In genomic region chr11:2132874-2133480, GRCh38 we compare ENCODE assay signal across 23 cellular contexts. TPM values are rescaled to one million over a fixed set of nuclear protein-coding genes. Genes with fewer than 3 reads are reported as not detected.
DNase-seq lines count a peak whose midpoint lies in the region; ATAC-seq, FAIRE-seq and TF ChIP-seq lines count a peak whose summit lies in the region.
"Had no signal": no experiment of that assay in that cellular context is flagged by ENCODE, and none has a peak within 500 bp of the region (broad histone marks: within the 10 kb centered on the region; RNA-seq: fewer than 3 reads in every experiment).

No MANE protein-coding gene starts in this region.

- no peaks in the 10 kb centered on the region for H3K9me2 ChIP-seq in SK-N-SH

- H3K4me1 ChIP-seq in SK-N-SH (ENCODE audit: control insufficient read depth in 1 of 2, insufficient read depth in 2 of 2, low read depth in 1 of 2, low read length in 1 of 2) (peaks cover 0 to 19% of the 10 kb centered on the region in 2 experiments; a peak in 1 of 4 replicates), right lobe of liver (peaks cover 0 to 29% (median 5%) of the 10 kb centered on the region in 4 donors)

- no peak overlapping the region for H3K4me2 ChIP-seq in SK-N-SH
- H3K4me2 ChIP-seq: PC-9 had no signal

- H3K4me1 Mint-ChIP-seq in WTC11, result peaks cover 7% of the 10 kb centered on the region

- CTCF ChIA-PET in SK-N-SH (lab: Yijun Ruan, JAX), result interaction anchor here (0.9 to 5.4 kb wide), 9 partner anchors 8 to 439 kb away, joined by 3 to 68 read pairs (median 4); no protein-coding TSS in a partner anchor
- CTCF ChIA-PET in WTC11 (lab: Charles Lee), result interaction anchor here (0.5 to 2.5 kb wide), 7 partner anchors 11 to 1902 kb away, joined by 3 to 15 read pairs (median 4); no protein-coding TSS in a partner anchor

- TF ChIP-seq POLR2A in right lobe of liver (IDR thresholded peaks at IDR 0.05) (no peak), H54 (IDR thresholded peaks at IDR 0.05; ENCODE audit: low read depth, low read length) (no peak)

- H3K79me2 ChIP-seq in SK-N-SH (ENCODE audit: insufficient read depth), result no peaks in the 10 kb centered on the region

- no peak overlapping the region for H3K27ac Mint-ChIP-seq in WTC11
- H3K27ac Mint-ChIP-seq: CD4-positive, CD25-positive, alpha-beta regulatory T cell had no signal

- H3F3A ChIP-seq in SK-N-SH (replicated peaks; ENCODE audit: insufficient read depth), result no peaks in the 10 kb centered on the region

- no peaks in the 10 kb centered on the region for H4K20me1 ChIP-seq in SK-N-SH (ENCODE audit: insufficient read depth)

- TF ChIP-seq CTCF in SK-N-SH (IDR thresholded peaks at IDR 0.05), result no peak
- TF ChIP-seq CTCF in WTC11 (IDR thresholded peaks at IDR 0.05), result no peak
- TF ChIP-seq CTCF in right lobe of liver (IDR thresholded peaks at IDR 0.05), result no peak

- H3K4me3 Mint-ChIP-seq in WTC11, result no peak overlapping the region
- H3K4me3 Mint-ChIP-seq: CD4-positive, CD25-positive, alpha-beta regulatory T cell had no signal

- H3K36me3 ChIP-seq in SK-N-SH (replicated peaks in 1 of 2; ENCODE audit: control insufficient read depth in 1 of 2, insufficient read depth in 2 of 2, low read length in 1 of 2), result no peaks in the 10 kb centered on the region
- H3K36me3 ChIP-seq in right lobe of liver, result peaks cover 0 to 31% (median 14%) of the 10 kb centered on the region in 4 donors
- no peaks in the 10 kb centered on the region for H3K36me3 ChIP-seq in MG63

- TF ChIP-seq EP300 in SK-N-SH (IDR thresholded peaks at IDR 0.05; ENCODE audit: borderline replicate concordance in 1 of 2, low read depth in 1 of 2, low read length in 1 of 2), result no peak

- H3K27ac ChIP-seq in SK-N-SH (ENCODE audit: low read depth in 2 of 2, low read length in 1 of 2) (no peak overlapping the region), right lobe of liver (no peak overlapping the region)
- H3K27ac ChIP-seq: GM23248, PC-9, RWPE1 had no signal

- H2AFZ ChIP-seq in SK-N-SH (ENCODE audit: low read depth), result no peak overlapping the region
- H2AFZ ChIP-seq: GM23248, PC-9 had no signal

- peaks cover 5% of the 10 kb centered on the region; the same call in 1 of the 2 replicates for H3K9me3 Mint-ChIP-seq in WTC11

- peaks cover 9% of the 10 kb centered on the region for H3K27me3 ChIP-seq in SK-N-SH (ENCODE audit: insufficient read depth)
- no peaks in the 10 kb centered on the region for H3K27me3 ChIP-seq in right lobe of liver
- H3K27me3 ChIP-seq in MG63, result peaks cover 7% of the 10 kb centered on the region

- intact Hi-C loops in right lobe of liver (cut with DNase I), result no loop called here

- WGBS in SK-N-SH (ENCODE audit: low lambda C conversion rate), result 26% methylated on average over 11 of the region's 35 CpGs
- WGBS in right lobe of liver (ENCODE audit: insufficient coverage, low coverage, low lambda C conversion rate, missing lambda C conversion rate), result 45% methylated on average over 6 of the region's 35 CpGs

- POLR2A ChIA-PET in SK-N-SH (lab: Yijun Ruan, JAX), result interaction anchor here (0.6 to 1.3 kb wide), 2 partner anchors 177 to 1590 kb away, joined by 4 to 5 read pairs; no protein-coding TSS in a partner anchor
- POLR2A ChIA-PET in WTC11 (lab: Charles Lee), result no interaction called here

- peaks cover 62% of the 10 kb centered on the region for H3K27me3 Mint-ChIP-seq in WTC11 (ENCODE audit: low read depth)

- H3K4me3 ChIP-seq in SK-N-SH (ENCODE audit: low read depth in 2 of 2, low read length in 1 of 2), result no peak overlapping the region
- H3K4me3 ChIP-seq in right lobe of liver, result no peak overlapping the region
- no peak overlapping the region for H3K4me3 ChIP-seq in MG63
- H3K4me3 ChIP-seq: GM23248, PC-9 had no signal

- H3K9me3 ChIP-seq in SK-N-SH (no peaks in the 10 kb centered on the region), right lobe of liver (no peaks in the 10 kb centered on the region), MG63 (no peaks in the 10 kb centered on the region)

- ATAC-seq in SK-N-SH treated with all-trans-retinoic acid at 6 μM for 48 hours (no peak), WTC11 (no peak), right lobe of liver (peak in 3 of 4 donors; percentile 3 to 12 (median 10)), HG03159 (IDR thresholded peaks at IDR 0.05; ENCODE audit: unreplicated experiment) (no peak)

- DNase-seq in SK-N-SH, result no peak
- DNase-seq in WTC11 (ENCODE audit: low spot score), result no peak
- DNase-seq in right lobe of liver, result peak; percentile 19 to 59 (median 50)
- peak; percentile 59 for DNase-seq in retina
- no peak for DNase-seq in H54 (ENCODE audit: insufficient read length, low spot score)
- no peak for DNase-seq in MG63
- DNase-seq: 8988T; CD4-positive, CD25-positive, alpha-beta regulatory T cell; DMS153; GDM1; GM23248; HCEC 1CT; MV-4-11; NCI-H1417; NCI-H1930; NCI-H226; PC-9 had no signal

- H3K36me3 Mint-ChIP-seq in WTC11, result no peaks in the 10 kb centered on the region
- H3K36me3 Mint-ChIP-seq: CD4-positive, CD25-positive, alpha-beta regulatory T cell had no signal

- TF ChIP-seq RAD21 in SK-N-SH (IDR thresholded peaks at IDR 0.05; ENCODE audit: low read length), result no peak

- no peak for FAIRE-seq in H54 (lab: Jason Lieb, UNC)
- FAIRE-seq: GM19239 had no signal

- no peak overlapping the region for H3K9ac ChIP-seq in SK-N-SH
- H3K9ac ChIP-seq: GM23248 had no signal

TF ChIP-seq in SK-N-SH, 30 proteins besides CTCF, POLR2A, EP300 and RAD21:
- TF ChIP-seq EZH2phosphoT487 (IDR thresholded peaks at IDR 0.05; ENCODE audit: borderline replicate concordance, low read depth), result no peak
- TF ChIP-seq NRF1 (IDR thresholded peaks at IDR 0.05; ENCODE audit: low read depth, low read length), result peak; percentile 27; the same call in 1 of the 2 replicates

TF ChIP-seq in SK-N-SH treated with all-trans-retinoic acid at 6 μM for 48 hours, 23 proteins besides CTCF, POLR2A, EP300 and RAD21 (continues in another document):
- no peak for TF ChIP-seq CSDC2 (CRISPR knock-in tag; IDR thresholded peaks at IDR 0.05)
- TF ChIP-seq PPARA (CRISPR knock-in tag; IDR thresholded peaks at IDR 0.05; ENCODE audit: borderline replicate concordance), result no peak
- TF ChIP-seq ZNF8 (CRISPR knock-in tag; IDR thresholded peaks at IDR 0.05), result no peak
- no peak for TF ChIP-seq ZFP3 (CRISPR knock-in tag; IDR thresholded peaks at IDR 0.05)
- TF ChIP-seq ZNF565 (CRISPR knock-in tag; conservative IDR thresholded peaks at IDR 0.05; ENCODE audit: low read depth), result no peak
- TF ChIP-seq ZNF70 (CRISPR knock-in tag; IDR thresholded peaks at IDR 0.05), result no peak
- TF ChIP-seq POU6F1 (CRISPR knock-in tag; IDR thresholded peaks at IDR 0.05; ENCODE audit: borderline replicate concordance, low read depth), result no peak

TF ChIP-seq in WTC11, 78 proteins besides CTCF, POLR2A, EP300 and RAD21:
- TF ChIP-seq GABPB1 (CRISPR knock-in tag; IDR thresholded peaks at IDR 0.05) (0 out of 2 replicates have a peak, but pooled peaks have one; percentile 20), ELF4 (CRISPR knock-in tag; IDR thresholded peaks at IDR 0.05; ENCODE audit: low read depth) (no peak), ZNF423 (CRISPR knock-in tag; IDR thresholded peaks at IDR 0.05) (no peak)
- TF ChIP-seq, protein P1, sequence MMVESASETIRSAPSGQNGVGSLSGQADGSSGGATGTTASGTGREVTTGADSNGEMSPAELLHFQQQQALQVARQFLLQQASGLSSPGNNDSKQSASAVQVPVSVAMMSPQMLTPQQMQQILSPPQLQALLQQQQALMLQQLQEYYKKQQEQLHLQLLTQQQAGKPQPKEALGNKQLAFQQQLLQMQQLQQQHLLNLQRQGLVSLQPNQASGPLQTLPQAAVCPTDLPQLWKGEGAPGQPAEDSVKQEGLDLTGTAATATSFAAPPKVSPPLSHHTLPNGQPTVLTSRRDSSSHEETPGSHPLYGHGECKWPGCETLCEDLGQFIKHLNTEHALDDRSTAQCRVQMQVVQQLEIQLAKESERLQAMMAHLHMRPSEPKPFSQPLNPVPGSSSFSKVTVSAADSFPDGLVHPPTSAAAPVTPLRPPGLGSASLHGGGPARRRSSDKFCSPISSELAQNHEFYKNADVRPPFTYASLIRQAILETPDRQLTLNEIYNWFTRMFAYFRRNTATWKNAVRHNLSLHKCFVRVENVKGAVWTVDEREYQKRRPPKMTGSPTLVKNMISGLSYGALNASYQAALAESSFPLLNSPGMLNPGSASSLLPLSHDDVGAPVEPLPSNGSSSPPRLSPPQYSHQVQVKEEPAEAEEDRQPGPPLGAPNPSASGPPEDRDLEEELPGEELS (CRISPR knock-in tag; IDR thresholded peaks at IDR 0.05), result no peak

RNA-seq across cellular contexts. Expression of gene IGF2, which starts 6.2 kb away (rescaled TPM):
- polyA plus RNA-seq in SK-N-SH (2012; rRNA removed), result 0.05 TPM in 1 of 2 replicates, not detected in the other
- 0.03 and 0.04 TPM in 2 replicates for polyA plus RNA-seq in SK-N-SH (2012; cell fraction: cytosol; rRNA removed)
- polyA plus RNA-seq in SK-N-SH (2012; cell fraction: nucleus; rRNA removed), result not detected in 2 replicates
- 1.5 to 2.7 TPM (median 2.6 TPM) in 3 replicates for total RNA-seq in WTC11 (2021)
- total RNA-seq in right lobe of liver, result 100 to 1,000 TPM in 5 of 6 experiments, 10 to 100 TPM in 1; 86.6 to 289 (median 177) TPM
- total RNA-seq in MG63 (2014; rRNA removed; shearing (Covaris generic); ENCODE audit: low replicate concordance), result not detected in 2 replicates
- total RNA-seq: GM23248 had no signal
- polyA plus RNA-seq: CD4-positive, CD25-positive, alpha-beta regulatory T cell had no signal

RNA-seq across cellular contexts. Expression of gene INS, which starts 28.0 kb away (rescaled TPM):
- polyA plus RNA-seq in SK-N-SH (2012; rRNA removed), result not detected in 2 replicates
- polyA plus RNA-seq in SK-N-SH (2012; cell fraction: cytosol; rRNA removed), result not detected in 2 replicates
- not detected in 2 replicates for polyA plus RNA-seq in SK-N-SH (2012; cell fraction: nucleus; rRNA removed)
- total RNA-seq in WTC11 (2021) (0.44 to 0.62 TPM in 2 of 3 replicates, not detected in the other), right lobe of liver (not detected)
- total RNA-seq in MG63 (2014; rRNA removed; shearing (Covaris generic); ENCODE audit: low replicate concordance), result not detected in 2 replicates
- total RNA-seq: CD4-positive, CD25-positive, alpha-beta regulatory T cell; Daoy; GM23248; PC-9 had no signal
- polyA plus RNA-seq: AG04450; CD4-positive, CD25-positive, alpha-beta regulatory T cell; GM23248 had no signal

RNA-seq across cellular contexts. Expression of gene TH, which starts 38.6 kb away (rescaled TPM):
- polyA plus RNA-seq in SK-N-SH (2012; rRNA removed), result not detected in 2 replicates
- polyA plus RNA-seq in SK-N-SH (2012; cell fraction: cytosol; rRNA removed), result not detected in 2 replicates
- polyA plus RNA-seq in SK-N-SH (2012; cell fraction: nucleus; rRNA removed), result not detected in 2 replicates
- 0.16 TPM in 1 of 3 replicates, not detected in the others for total RNA-seq in WTC11 (2021)
- under 1 TPM in 2 of 6 experiments, not detected in 4; 0.51 to 0.64 TPM for total RNA-seq in right lobe of liver
- not detected in 2 replicates for total RNA-seq in MG63 (2014; rRNA removed; shearing (Covaris generic); ENCODE audit: low replicate concordance)
- total RNA-seq: CD4-positive, CD25-positive, alpha-beta regulatory T cell; Daoy; GM23248 had no signal
- polyA plus RNA-seq: AG04450; CD4-positive, CD25-positive, alpha-beta regulatory T cell; GM23248 had no signal

Comparison
In these comparisons a context has a peak if more than half of its experiments do, and no peak if none do; other contexts are left out.
1. DNase-seq: peak in right lobe of liver (3 of 3) and retina (single experiment); none in SK-N-SH (single experiment), WTC11 (single experiment), H54 (single experiment) and MG63 (single experiment).
2. ATAC-seq: peak in right lobe of liver (3 of 4); none in SK-N-SH treated with all-trans-retinoic acid at 6 μM for 48 hours (single experiment), WTC11 (single experiment) and HG03159 (single experiment).
3. RNA of gene IGF2, which starts 6.2 kb away (total RNA-seq): 86.6 to 289 TPM in right lobe of liver; 1.5 to 2.7 TPM in WTC11 and not detected in MG63; every median in the first group is over 10 times any median in the second.